In the genomic region with DNA sequence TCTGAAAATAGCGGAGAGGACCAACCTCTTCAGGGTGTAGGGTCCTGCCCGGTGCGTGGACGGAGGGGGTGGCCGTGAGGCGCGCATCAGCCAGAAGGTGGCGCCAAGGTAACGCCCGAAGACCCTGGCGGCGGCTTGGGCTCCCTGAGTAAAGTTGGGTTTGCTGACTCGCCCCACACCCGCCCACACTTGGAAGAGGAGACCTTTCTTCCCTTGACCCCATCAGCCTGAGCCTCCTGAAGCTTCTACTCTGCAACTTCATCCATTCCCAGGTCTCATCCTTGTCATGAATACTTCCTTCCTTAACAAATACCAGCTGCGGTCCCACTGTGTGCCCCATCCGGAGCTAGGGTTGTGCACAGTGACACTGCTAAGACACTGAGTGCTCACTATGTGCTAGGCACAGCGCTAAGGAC, we compare ENCODE assay signal across 1 cellular context.
TF ChIP-seq lines count a peak whose summit lies in the region.

No MANE protein-coding gene starts in this region.

TF ChIP-seq in K562, 482 proteins besides CTCF, POLR2A, EP300 and RAD21 (continued from another document):
- TF ChIP-seq, protein P1, sequence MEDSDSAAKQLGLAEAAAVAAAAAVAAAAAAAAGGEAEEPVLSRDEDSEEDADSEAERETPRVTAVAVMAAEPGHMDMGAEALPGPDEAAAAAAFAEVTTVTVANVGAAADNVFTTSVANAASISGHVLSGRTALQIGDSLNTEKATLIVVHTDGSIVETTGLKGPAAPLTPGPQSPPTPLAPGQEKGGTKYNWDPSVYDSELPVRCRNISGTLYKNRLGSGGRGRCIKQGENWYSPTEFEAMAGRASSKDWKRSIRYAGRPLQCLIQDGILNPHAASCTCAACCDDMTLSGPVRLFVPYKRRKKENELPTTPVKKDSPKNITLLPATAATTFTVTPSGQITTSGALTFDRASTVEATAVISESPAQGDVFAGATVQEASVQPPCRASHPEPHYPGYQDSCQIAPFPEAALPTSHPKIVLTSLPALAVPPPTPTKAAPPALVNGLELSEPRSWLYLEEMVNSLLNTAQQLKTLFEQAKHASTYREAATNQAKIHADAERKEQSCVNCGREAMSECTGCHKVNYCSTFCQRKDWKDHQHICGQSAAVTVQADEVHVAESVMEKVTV (CRISPR knock-in tag; IDR thresholded peaks at IDR 0.05) = peak; percentile 56
- peak; percentile 3; the same call in 1 of the 2 replicates for TF ChIP-seq ZNF316 (IDR thresholded peaks at IDR 0.05)
- TF ChIP-seq RBM39 (optimal IDR thresholded peaks at IDR 0.05; ENCODE audit: low read depth, low read length) = no peak
- peak; percentile 41; the same call in 1 of the 2 replicates for TF ChIP-seq NFE2 (IDR thresholded peaks at IDR 0.05; ENCODE audit: low read depth)
- TF ChIP-seq, protein P2, sequence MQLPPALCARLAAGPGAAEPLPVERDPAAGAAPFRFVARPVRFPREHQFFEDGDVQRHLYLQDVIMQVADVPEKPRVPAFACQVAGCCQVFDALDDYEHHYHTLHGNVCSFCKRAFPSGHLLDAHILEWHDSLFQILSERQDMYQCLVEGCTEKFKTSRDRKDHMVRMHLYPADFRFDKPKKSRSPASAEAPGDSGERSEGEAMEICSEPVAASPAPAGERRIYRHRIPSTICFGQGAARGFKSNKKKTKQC (CRISPR knock-in tag; IDR thresholded peaks at IDR 0.05) = no peak
- TF ChIP-seq, protein P3, sequence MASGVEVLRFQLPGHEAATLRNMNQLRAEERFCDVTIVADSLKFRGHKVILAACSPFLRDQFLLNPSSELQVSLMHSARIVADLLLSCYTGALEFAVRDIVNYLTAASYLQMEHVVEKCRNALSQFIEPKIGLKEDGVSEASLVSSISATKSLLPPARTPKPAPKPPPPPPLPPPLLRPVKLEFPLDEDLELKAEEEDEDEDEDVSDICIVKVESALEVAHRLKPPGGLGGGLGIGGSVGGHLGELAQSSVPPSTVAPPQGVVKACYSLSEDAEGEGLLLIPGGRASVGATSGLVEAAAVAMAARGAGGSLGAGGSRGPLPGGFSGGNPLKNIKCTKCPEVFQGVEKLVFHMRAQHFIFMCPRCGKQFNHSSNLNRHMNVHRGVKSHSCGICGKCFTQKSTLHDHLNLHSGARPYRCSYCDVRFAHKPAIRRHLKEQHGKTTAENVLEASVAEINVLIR (CRISPR knock-in tag; IDR thresholded peaks at IDR 0.05) = no peak
- TF ChIP-seq, protein P4, sequence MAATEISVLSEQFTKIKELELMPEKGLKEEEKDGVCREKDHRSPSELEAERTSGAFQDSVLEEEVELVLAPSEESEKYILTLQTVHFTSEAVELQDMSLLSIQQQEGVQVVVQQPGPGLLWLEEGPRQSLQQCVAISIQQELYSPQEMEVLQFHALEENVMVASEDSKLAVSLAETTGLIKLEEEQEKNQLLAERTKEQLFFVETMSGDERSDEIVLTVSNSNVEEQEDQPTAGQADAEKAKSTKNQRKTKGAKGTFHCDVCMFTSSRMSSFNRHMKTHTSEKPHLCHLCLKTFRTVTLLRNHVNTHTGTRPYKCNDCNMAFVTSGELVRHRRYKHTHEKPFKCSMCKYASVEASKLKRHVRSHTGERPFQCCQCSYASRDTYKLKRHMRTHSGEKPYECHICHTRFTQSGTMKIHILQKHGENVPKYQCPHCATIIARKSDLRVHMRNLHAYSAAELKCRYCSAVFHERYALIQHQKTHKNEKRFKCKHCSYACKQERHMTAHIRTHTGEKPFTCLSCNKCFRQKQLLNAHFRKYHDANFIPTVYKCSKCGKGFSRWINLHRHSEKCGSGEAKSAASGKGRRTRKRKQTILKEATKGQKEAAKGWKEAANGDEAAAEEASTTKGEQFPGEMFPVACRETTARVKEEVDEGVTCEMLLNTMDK (IDR thresholded peaks at IDR 0.05; ENCODE audit: borderline replicate concordance, insufficient read depth, low read depth, low read length, poor library complexity, severe bottlenecking) = peak; percentile 42
- TF ChIP-seq ZNF311 (CRISPR knock-in tag; IDR thresholded peaks at IDR 0.05) = no peak
- TF ChIP-seq MYC (IDR thresholded peaks at IDR 0.05; ENCODE audit: low read depth, low read length) = peak; percentile 38; the same call in 1 of the 2 replicates
- TF ChIP-seq MYC (CRISPR knock-in tag; IDR thresholded peaks at IDR 0.05; ENCODE audit: borderline replicate concordance, low read depth) = no peak
- TF ChIP-seq, protein P5, sequence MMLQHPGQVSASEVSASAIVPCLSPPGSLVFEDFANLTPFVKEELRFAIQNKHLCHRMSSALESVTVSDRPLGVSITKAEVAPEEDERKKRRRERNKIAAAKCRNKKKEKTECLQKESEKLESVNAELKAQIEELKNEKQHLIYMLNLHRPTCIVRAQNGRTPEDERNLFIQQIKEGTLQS (IDR thresholded peaks at IDR 0.05) = no peak
- TF ChIP-seq, protein P5 (CRISPR knock-in tag; conservative IDR thresholded peaks at IDR 0.05) = no peak
- peak; percentile 73 for TF ChIP-seq EGR1 (conservative IDR thresholded peaks at IDR 0.05)
- peak; percentile 35 for TF ChIP-seq ZFP36 (IDR thresholded peaks at IDR 0.05; ENCODE audit: low read depth, low read length, partially characterized antibody)
- 0 out of 2 replicates have a peak, but pooled peaks have one; percentile 17 for TF ChIP-seq JUND (IDR thresholded peaks at IDR 0.05; ENCODE audit: borderline replicate concordance, low read depth, low read length)
- no peak for TF ChIP-seq JUND (tag; IDR thresholded peaks at IDR 0.05; ENCODE audit: borderline replicate concordance, low read depth, low read length)
- peak; percentile 2; the same call in 1 of the 2 replicates for TF ChIP-seq MAFK (IDR thresholded peaks at IDR 0.05; ENCODE audit: low read length)
- no peak for TF ChIP-seq MXI1 (IDR thresholded peaks at IDR 0.05; ENCODE audit: low read depth, low read length)
- TF ChIP-seq KAT7 (CRISPR knock-in tag; IDR thresholded peaks at IDR 0.05; ENCODE audit: borderline replicate concordance) = no peak
- TF ChIP-seq MAZ (CRISPR knock-in tag; conservative IDR thresholded peaks at IDR 0.05 in 1 of 2, IDR thresholded peaks at IDR 0.05 in 1 of 2) = peak in 1 of 2 experiments; percentile 64; a peak in 2 of 4 replicates
- TF ChIP-seq SMARCA5 (IDR thresholded peaks at IDR 0.05) = no peak
- TF ChIP-seq, protein P6, sequence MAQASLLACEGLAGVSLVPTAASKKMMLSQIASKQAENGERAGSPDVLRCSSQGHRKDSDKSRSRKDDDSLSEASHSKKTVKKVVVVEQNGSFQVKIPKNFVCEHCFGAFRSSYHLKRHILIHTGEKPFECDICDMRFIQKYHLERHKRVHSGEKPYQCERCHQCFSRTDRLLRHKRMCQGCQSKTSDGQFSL (CRISPR knock-in tag; IDR thresholded peaks at IDR 0.05) = peak; percentile 67; the same call in 1 of the 2 replicates
- TF ChIP-seq, protein P6 (tag; IDR thresholded peaks at IDR 0.05) = no peak
- TF ChIP-seq MBD2 (IDR thresholded peaks at IDR 0.05; ENCODE audit: borderline replicate concordance, low read depth) = no peak
- TF ChIP-seq NR2C2 (CRISPR knock-in tag; IDR thresholded peaks at IDR 0.05) = no peak
- TF ChIP-seq NR2C2 (tag; IDR thresholded peaks at IDR 0.05) = no peak
- 0 out of 4 replicates have a peak, but pooled peaks of 1 of the 2 experiments have one; percentile 12 for TF ChIP-seq RCOR1 (IDR thresholded peaks at IDR 0.05; ENCODE audit: borderline replicate concordance in 1 of 2, low read depth in 2 of 2, low read length in 2 of 2)
- TF ChIP-seq, protein P7, sequence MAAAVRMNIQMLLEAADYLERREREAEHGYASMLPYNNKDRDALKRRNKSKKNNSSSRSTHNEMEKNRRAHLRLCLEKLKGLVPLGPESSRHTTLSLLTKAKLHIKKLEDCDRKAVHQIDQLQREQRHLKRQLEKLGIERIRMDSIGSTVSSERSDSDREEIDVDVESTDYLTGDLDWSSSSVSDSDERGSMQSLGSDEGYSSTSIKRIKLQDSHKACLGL (CRISPR knock-in tag; IDR thresholded peaks at IDR 0.05; ENCODE audit: borderline replicate concordance, poor library complexity, severe bottlenecking) = no peak
- TF ChIP-seq TEAD1 (CRISPR knock-in tag; IDR thresholded peaks at IDR 0.05) = 0 out of 4 replicates have a peak, but pooled peaks of 1 of the 2 experiments have one; percentile 51
- TF ChIP-seq ZNF253 (CRISPR knock-in tag; conservative IDR thresholded peaks at IDR 0.05) = no peak
- TF ChIP-seq ATF1 (CRISPR knock-in tag; IDR thresholded peaks at IDR 0.05) = no peak
- TF ChIP-seq ATF1 (tag; IDR thresholded peaks at IDR 0.05) = peak; percentile 21; the same call in 1 of the 2 replicates
- peak; percentile 59 for TF ChIP-seq RB1 (IDR thresholded peaks at IDR 0.05; ENCODE audit: low read depth)
- TF ChIP-seq CEBPB (tag; IDR thresholded peaks at IDR 0.05) = no peak
- peak; percentile 70; the same call in 1 of the 2 replicates for TF ChIP-seq ZBTB7A (IDR thresholded peaks at IDR 0.05; ENCODE audit: borderline replicate concordance, control insufficient read depth, low read depth, low read length)
- no peak for TF ChIP-seq ELF1 (tag; IDR thresholded peaks at IDR 0.05)
- 0 out of 2 replicates have a peak, but pooled peaks have one; percentile 29 for TF ChIP-seq CREM (IDR thresholded peaks at IDR 0.05; ENCODE audit: low read depth)
- TF ChIP-seq, protein P8, sequence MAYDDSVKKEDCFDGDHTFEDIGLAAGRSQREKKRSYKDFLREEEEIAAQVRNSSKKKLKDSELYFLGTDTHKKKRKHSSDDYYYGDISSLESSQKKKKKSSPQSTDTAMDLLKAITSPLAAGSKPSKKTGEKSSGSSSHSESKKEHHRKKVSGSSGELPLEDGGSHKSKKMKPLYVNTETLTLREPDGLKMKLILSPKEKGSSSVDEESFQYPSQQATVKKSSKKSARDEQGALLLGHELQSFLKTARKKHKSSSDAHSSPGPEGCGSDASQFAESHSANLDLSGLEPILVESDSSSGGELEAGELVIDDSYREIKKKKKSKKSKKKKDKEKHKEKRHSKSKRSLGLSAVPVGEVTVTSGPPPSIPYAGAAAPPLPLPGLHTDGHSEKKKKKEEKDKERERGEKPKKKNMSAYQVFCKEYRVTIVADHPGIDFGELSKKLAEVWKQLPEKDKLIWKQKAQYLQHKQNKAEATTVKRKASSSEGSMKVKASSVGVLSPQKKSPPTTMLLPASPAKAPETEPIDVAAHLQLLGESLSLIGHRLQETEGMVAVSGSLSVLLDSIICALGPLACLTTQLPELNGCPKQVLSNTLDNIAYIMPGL (CRISPR knock-in tag; IDR thresholded peaks at IDR 0.05) = no peak
- TF ChIP-seq, protein P9, sequence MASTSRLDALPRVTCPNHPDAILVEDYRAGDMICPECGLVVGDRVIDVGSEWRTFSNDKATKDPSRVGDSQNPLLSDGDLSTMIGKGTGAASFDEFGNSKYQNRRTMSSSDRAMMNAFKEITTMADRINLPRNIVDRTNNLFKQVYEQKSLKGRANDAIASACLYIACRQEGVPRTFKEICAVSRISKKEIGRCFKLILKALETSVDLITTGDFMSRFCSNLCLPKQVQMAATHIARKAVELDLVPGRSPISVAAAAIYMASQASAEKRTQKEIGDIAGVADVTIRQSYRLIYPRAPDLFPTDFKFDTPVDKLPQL (IDR thresholded peaks at IDR 0.05; ENCODE audit: extremely low read depth, insufficient read length) = no peak
- no peak for TF ChIP-seq CBX1 (IDR thresholded peaks at IDR 0.05; ENCODE audit: low read depth)
- no peak for TF ChIP-seq PTBP1 (IDR thresholded peaks at IDR 0.05; ENCODE audit: low read depth, low read length)
- no peak for TF ChIP-seq KLF1 (tag; IDR thresholded peaks at IDR 0.05)
